ENCODE assay signal across 8 cellular contexts in genomic region chr2:212536385-212537310, GRCh38. TPM values are rescaled to one million over a fixed set of nuclear protein-coding genes. Genes with fewer than 3 reads are reported as not detected.
DNase-seq lines count a peak whose midpoint lies in the region; ATAC-seq and TF ChIP-seq lines count a peak whose summit lies in the region.

No MANE protein-coding gene starts in this region.

- H3K9me3 Mint-ChIP-seq in activated CD8-positive, alpha-beta memory T cell treated with anti-CD3 and anti-CD28 coated beads, Interleukin-2, amount 10 ng/mL, durations not matched to agents 7 days and 5 days (ENCODE audit: low read depth), result no peaks in the 10 kb centered on the region

- peaks cover 14% of the 10 kb centered on the region for H3K27me3 ChIP-seq in kidney epithelial cell (ENCODE audit: control insufficient read depth, insufficient read depth, low read length)
- H3K27me3 ChIP-seq in stomach, result peaks cover 0 to 36% (median 31%) of the 10 kb centered on the region in 3 donors

- H3K27ac ChIP-seq in stomach, result peak overlapping the region in 1 of 5 donors; percentile 46

- intact Hi-C loops in stomach (cut with DNase I; ENCODE audit: low total_unique reads), result no loop called here

- ATAC-seq in activated CD8-positive, alpha-beta memory T cell treated with anti-CD3 and anti-CD28 coated beads, Interleukin-2, amount 10 ng/mL, durations not matched to agents 7 days and 5 days, result no peak
- no peak for ATAC-seq in GM19351 (IDR thresholded peaks at IDR 0.05; ENCODE audit: unreplicated experiment)
- ATAC-seq in GM18873 (IDR thresholded peaks at IDR 0.05; ENCODE audit: low FRiP score, unreplicated experiment), result no peak

- H3K36me3 ChIP-seq in kidney epithelial cell (ENCODE audit: control insufficient read depth, insufficient read depth, low read length), result no peaks in the 10 kb centered on the region
- no peaks in the 10 kb centered on the region for H3K36me3 ChIP-seq in stomach

- no peak for TF ChIP-seq CTCF in astrocyte of the spinal cord (IDR thresholded peaks at IDR 0.05; ENCODE audit: low read depth, low read length)
- TF ChIP-seq CTCF in kidney epithelial cell (IDR thresholded peaks at IDR 0.05; ENCODE audit: insufficient read depth, low read length, poor library complexity, severe bottlenecking), result no peak
- TF ChIP-seq CTCF in stomach (IDR thresholded peaks at IDR 0.05), result no peak

- peaks cover 65% of the 10 kb centered on the region for H3K27me3 Mint-ChIP-seq in activated CD8-positive, alpha-beta memory T cell treated with anti-CD3 and anti-CD28 coated beads, Interleukin-2, amount 10 ng/mL, durations not matched to agents 7 days and 5 days

- no peak for DNase-seq in activated CD8-positive, alpha-beta memory T cell treated with anti-CD3 and anti-CD28 coated beads, Interleukin-2, amount 10 ng/mL, durations not matched to agents 7 days and 5 days
- DNase-seq in activated CD8-positive, alpha-beta memory T cell treated with anti-CD3 and anti-CD28 coated beads for 24 hours, result no peak
- DNase-seq in astrocyte of the spinal cord (ENCODE audit: low read depth, low spot score), result no peak
- DNase-seq in kidney epithelial cell (ENCODE audit: low read depth), result no peak
- DNase-seq in stomach, result no peak
- no peak for DNase-seq in middle frontal gyrus (ENCODE audit: extremely low spot score, low spot score)

- H3K9me3 ChIP-seq in stomach, result no peaks in the 10 kb centered on the region

- in situ Hi-C loops in astrocyte of the spinal cord (cut with HindIII; ENCODE audit: low sequenced_read_pairs), result no loop called here

- peak overlapping the region; percentile 61 for H3K4me3 ChIP-seq in astrocyte of the spinal cord (ENCODE audit: low read depth, low read length)
- peak overlapping the region; percentile 71 for H3K4me3 ChIP-seq in kidney epithelial cell (ENCODE audit: low read depth, low read length)
- H3K4me3 ChIP-seq in stomach, result peak overlapping the region; percentile 63 to 86 (median 70)

- H3K4me3 Mint-ChIP-seq in activated CD8-positive, alpha-beta memory T cell treated with anti-CD3 and anti-CD28 coated beads, Interleukin-2, amount 10 ng/mL, durations not matched to agents 7 days and 5 days, result no peak overlapping the region

- TF ChIP-seq EP300 in stomach (IDR thresholded peaks at IDR 0.05), result no peak

- H3K36me3 Mint-ChIP-seq in activated CD8-positive, alpha-beta memory T cell treated with anti-CD3 and anti-CD28 coated beads, Interleukin-2, amount 10 ng/mL, durations not matched to agents 7 days and 5 days, result peaks cover 2% of the 10 kb centered on the region

- CTCF ChIA-PET in activated CD8-positive, alpha-beta memory T cell treated with anti-CD3 and anti-CD28 coated beads, Interleukin-2, amount 10 ng/mL, durations not matched to agents 7 days and 5 days (lab: Charles Lee), result no interaction called here

- H3K4me1 ChIP-seq in stomach, result peaks cover 0 to 39% (median 33%) of the 10 kb centered on the region in 4 donors

- H3K4me1 Mint-ChIP-seq in activated CD8-positive, alpha-beta memory T cell treated with anti-CD3 and anti-CD28 coated beads, Interleukin-2, amount 10 ng/mL, durations not matched to agents 7 days and 5 days, result peaks cover 7% of the 10 kb centered on the region

- 1 to 6% (median 3%) methylated on average over 52 to 53 of the region's 53 CpGs for WGBS in stomach, 5 donors

- peak overlapping the region; percentile 56 for H3K27ac Mint-ChIP-seq in activated CD8-positive, alpha-beta memory T cell treated with anti-CD3 and anti-CD28 coated beads, Interleukin-2, amount 10 ng/mL, durations not matched to agents 7 days and 5 days

- TF ChIP-seq POLR2A in stomach (IDR thresholded peaks at IDR 0.05), result no peak

RNA-seq across cellular contexts. Expression of gene ERBB4, which starts 2.0 kb away (rescaled TPM):
- not detected for total RNA-seq in activated CD8-positive, alpha-beta memory T cell treated with anti-CD3 and anti-CD28 coated beads, Interleukin-2, amount 10 ng/mL, durations not matched to agents 7 days and 5 days
- total RNA-seq in kidney epithelial cell (2.6 and 2.7 TPM in 2 replicates), stomach (1 to 10 TPM in 2 of 5 donors, under 1 TPM in 2, not detected in 1; 0.45 to 2.5 (median 1.1) TPM)
- polyA plus RNA-seq in stomach, result under 1 TPM; 0.12 to 0.15 (median 0.13) TPM
